30 cellular contexts compared by ENCODE assay signal in the genomic region with DNA sequence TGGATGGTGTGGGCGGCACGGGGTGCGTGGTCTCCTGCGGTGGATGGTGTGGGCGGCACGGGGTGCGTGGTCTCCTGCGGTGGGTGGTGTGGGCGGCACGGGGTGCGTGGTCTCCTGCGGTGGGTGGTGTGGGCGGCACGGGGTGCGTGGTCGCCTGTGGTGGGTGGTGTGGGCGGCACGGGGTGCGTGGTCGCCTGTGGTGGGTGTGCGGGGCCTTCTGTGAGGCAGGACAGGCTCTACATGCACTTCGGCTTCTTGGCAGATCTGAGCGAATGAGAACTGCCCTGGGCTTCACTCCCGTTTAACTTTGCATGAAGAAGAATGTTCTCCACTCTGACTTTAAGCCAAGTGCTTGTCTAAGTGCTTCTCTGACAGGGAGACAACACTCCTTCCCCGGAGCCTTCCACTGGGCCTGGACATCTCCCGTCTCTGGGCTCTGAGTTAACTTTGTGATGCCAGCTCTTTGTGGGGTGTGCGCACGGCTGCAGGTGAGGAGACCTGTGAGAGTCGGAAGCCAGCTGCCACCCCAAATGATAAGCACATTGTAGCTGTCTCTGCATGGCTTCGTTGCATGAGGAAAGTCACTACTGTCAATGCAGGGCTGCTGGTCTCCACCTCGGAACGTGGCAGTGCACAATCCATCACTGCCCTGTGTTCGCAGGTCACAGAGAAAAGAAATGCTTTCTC.
A peak's percentile ranks its signal among the peaks of the same experiment; 100 is the strongest.
DNase-seq lines count a peak whose midpoint lies in the region; ATAC-seq and TF ChIP-seq lines count a peak whose summit lies in the region.
"Had no signal": no experiment of that assay in that cellular context is flagged by ENCODE, and none has a peak within 500 bp of the region (broad histone marks: within the 10 kb centered on the region; RNA-seq: fewer than 3 reads in every experiment).

No MANE protein-coding gene starts in this region.

- ATAC-seq in stimulated activated naive CD8-positive, alpha-beta T cell treated with anti-CD3 and anti-CD28 coated beads, Interleukin-15, amount 100 ng/mL, for 72 hours = peak; percentile 70
- ATAC-seq in stimulated activated naive CD8-positive, alpha-beta T cell treated with anti-CD3 and anti-CD28 coated beads, Interleukin-15, Interleukin-2, amounts not matched to agents 100 U/mL and 50 U/mL, for 24 hours = no peak
- ATAC-seq in sciatic nerve = no peak
- no peak for ATAC-seq in HG02623 (IDR thresholded peaks at IDR 0.05; ENCODE audit: unreplicated experiment)
- no peak for ATAC-seq in GM19463 (IDR thresholded peaks at IDR 0.05; ENCODE audit: unreplicated experiment)
- ATAC-seq: A549; activated CD8-positive, alpha-beta T cell treated with anti-CD3 and anti-CD28 coated beads for 36 hours; foreskin keratinocyte; naive thymus-derived CD8-positive, alpha-beta T cell; stimulated activated effector memory CD8-positive, alpha-beta T cell treated with anti-CD3 and anti-CD28 coated beads, Interleukin-12 subunit alpha, Interleukin-12 subunit beta, amount 100 ng/mL, for 72 hours had no signal

- H3K27ac Mint-ChIP-seq in stimulated activated naive CD8-positive, alpha-beta T cell treated with anti-CD3 and anti-CD28 coated beads, Interleukin-15, amount 100 ng/mL, for 72 hours = peak overlapping the region in 1 of 2 donors; percentile 12
- H3K27ac Mint-ChIP-seq: activated CD8-positive, alpha-beta T cell treated with anti-CD3 and anti-CD28 coated beads for 36 hours; B cell; HFFc6; stimulated activated effector memory CD8-positive, alpha-beta T cell treated with anti-CD3 and anti-CD28 coated beads, Interleukin-12 subunit alpha, Interleukin-12 subunit beta, amount 100 ng/mL, for 72 hours had no signal

- TF ChIP-seq CTCF in left ventricle myocardium inferior (IDR thresholded peaks at IDR 0.05; ENCODE audit: borderline replicate concordance) = no peak

- H3K9me3 Mint-ChIP-seq in stimulated activated naive CD8-positive, alpha-beta T cell treated with anti-CD3 and anti-CD28 coated beads, Interleukin-15, amount 100 ng/mL, for 72 hours = no peaks in the 10 kb centered on the region
- H3K9me3 Mint-ChIP-seq: activated CD8-positive, alpha-beta T cell treated with anti-CD3 and anti-CD28 coated beads for 36 hours; naive thymus-derived CD8-positive, alpha-beta T cell; stimulated activated effector memory CD8-positive, alpha-beta T cell treated with anti-CD3 and anti-CD28 coated beads, Interleukin-12 subunit alpha, Interleukin-12 subunit beta, amount 100 ng/mL, for 72 hours had no signal

- H3K27me3 ChIP-seq in left ventricle myocardium inferior (ENCODE audit: low read depth) = no peaks in the 10 kb centered on the region
- H3K27me3 ChIP-seq: foreskin keratinocyte had no signal

- no peak for DNase-seq in stimulated activated naive CD8-positive, alpha-beta T cell treated with anti-CD3 and anti-CD28 coated beads, Interleukin-15, amount 100 ng/mL, for 72 hours
- DNase-seq in stimulated activated naive CD8-positive, alpha-beta T cell treated with anti-CD3 and anti-CD28 coated beads, Interleukin-15, Interleukin-2, amounts not matched to agents 100 U/mL and 50 U/mL, for 24 hours = no peak
- DNase-seq in left ventricle myocardium inferior (no peak), sciatic nerve (ENCODE audit: low spot score) (peak; percentile 54), GM03348 (ENCODE audit: low spot score) (no peak), NCI-H510A treated with DMSO at 0.1 percent for 48 hours (lab: John Stamatoyannopoulos, UW) (no peak)
- DNase-seq: activated CD4-positive, CD25-positive, alpha-beta regulatory T cell treated with anti-CD3 and anti-CD28 coated beads, Interleukin-2, amount 50 U/mL, for 72 hours; activated CD8-positive, alpha-beta T cell treated with anti-CD3 and anti-CD28 coated beads for 36 hours; activated gamma-delta T cell treated with Interleukin-2 at 50 U/mL for 16 hours; activated T-cell treated with anti-CD3 and anti-CD28 coated beads for 4 hours; amniotic stem cell; dermis blood vessel endothelial cell; DMS79; foreskin keratinocyte; HFFc6; islet precursor cell; Karpas-422; mesendoderm; NCI-H1694 treated with DMSO at 0.1 percent for 48 hours; NCI-H748 treated with DMSO at 0.1 percent for 48 hours; SIG-M5; stimulated activated CD4-positive, alpha-beta T cell treated with anti-CD3 and anti-CD28 coated beads, Interleukin-2, amount 100 ng/mL, for 24 hours; T-helper 1 cell had no signal

- no peaks in the 10 kb centered on the region for H3K36me3 ChIP-seq in left ventricle myocardium inferior
- H3K36me3 ChIP-seq: thoracic aorta had no signal

- no peak overlapping the region for H3K4me3 Mint-ChIP-seq in stimulated activated naive CD8-positive, alpha-beta T cell treated with anti-CD3 and anti-CD28 coated beads, Interleukin-15, amount 100 ng/mL, for 72 hours
- H3K4me3 Mint-ChIP-seq: activated CD8-positive, alpha-beta T cell treated with anti-CD3 and anti-CD28 coated beads for 36 hours; B cell; HFFc6; stimulated activated effector memory CD8-positive, alpha-beta T cell treated with anti-CD3 and anti-CD28 coated beads, Interleukin-12 subunit alpha, Interleukin-12 subunit beta, amount 100 ng/mL, for 72 hours had no signal

- H3K4me1 Mint-ChIP-seq in stimulated activated naive CD8-positive, alpha-beta T cell treated with anti-CD3 and anti-CD28 coated beads, Interleukin-15, amount 100 ng/mL, for 72 hours = no peaks in the 10 kb centered on the region
- H3K4me1 Mint-ChIP-seq: B cell had no signal

- peaks cover 70% of the 10 kb centered on the region for H3K4me1 ChIP-seq in left ventricle myocardium inferior
- H3K4me1 ChIP-seq: A549, foreskin keratinocyte had no signal

- H3K27me3 Mint-ChIP-seq in stimulated activated naive CD8-positive, alpha-beta T cell treated with anti-CD3 and anti-CD28 coated beads, Interleukin-15, amount 100 ng/mL, for 72 hours = peaks cover 12% of the 10 kb centered on the region
- H3K27me3 Mint-ChIP-seq: activated CD8-positive, alpha-beta T cell treated with anti-CD3 and anti-CD28 coated beads for 36 hours had no signal

- H3K4me3 ChIP-seq in left ventricle myocardium inferior = no peak overlapping the region
- H3K4me3 ChIP-seq: A549, thoracic aorta had no signal

- no peaks in the 10 kb centered on the region for H3K9me3 ChIP-seq in left ventricle myocardium inferior (replicated peaks)
- H3K9me3 ChIP-seq: A549, thoracic aorta had no signal

- intact Hi-C loops in left ventricle myocardium inferior (cut with micrococcal nuclease) = no loop called here
- intact Hi-C loops in sciatic nerve (cut with DNase I) = no loop called here

- H3K27ac ChIP-seq in left ventricle myocardium inferior (replicated peaks) = peak overlapping the region; percentile 95
- H3K27ac ChIP-seq: A549, foreskin keratinocyte, thoracic aorta had no signal
